ENCODE assay signal across 8 cellular contexts in the genomic region with DNA sequence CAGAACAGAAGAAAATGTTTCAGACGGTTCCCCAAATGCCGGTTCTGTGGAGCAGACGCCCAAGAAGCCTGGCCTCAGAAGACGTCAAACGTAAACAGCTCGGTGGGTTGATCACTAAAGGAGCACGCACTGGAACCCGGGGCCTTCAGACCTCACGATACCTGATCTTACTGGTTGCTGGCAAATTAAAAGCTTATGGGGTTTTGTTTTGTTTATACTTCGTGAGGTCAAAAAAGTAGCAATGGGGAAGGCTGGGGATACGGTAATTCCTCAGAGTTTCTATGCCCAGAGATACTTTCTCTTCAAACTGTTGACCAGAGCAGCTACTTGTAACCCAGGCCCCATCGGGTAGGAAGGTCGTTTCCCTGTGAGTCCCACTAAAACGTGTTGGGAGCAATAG. TPM values are rescaled to one million over a fixed set of nuclear protein-coding genes. Genes with fewer than 3 reads are reported as not detected.
A peak's percentile ranks its signal among the peaks of the same experiment; 100 is the strongest.
DNase-seq lines count a peak whose midpoint lies in the region; ATAC-seq lines count a peak whose summit lies in the region.

No MANE protein-coding gene starts in this region.

- DNase-seq in NCI-H748 (lab: John Stamatoyannopoulos, UW; ENCODE audit: unreplicated experiment) (peak; percentile 32), NCI-H748 treated with DMSO at 0.1 percent for 48 hours (lab: John Stamatoyannopoulos, UW) (no peak), NCI-H345 treated with DMSO at 0.1 percent for 48 hours (lab: John Stamatoyannopoulos, UW; ENCODE audit: unreplicated experiment) (peak; percentile 12), caudate nucleus (lab: John Stamatoyannopoulos, UW) (no peak), UCSD-AML1 (lab: John Stamatoyannopoulos, UW; ENCODE audit: unreplicated experiment) (no peak)
- DNase-seq in activated CD8-positive, alpha-beta memory T cell treated with anti-CD3 and anti-CD28 coated beads, Interleukin-2, amount 50 U/mL, for 4 hours: no peak

- H3K4me1 ChIP-seq in mononuclear cell (ENCODE audit: insufficient read depth, low read length): peaks cover 55% of the 10 kb centered on the region

- H3K27me3 ChIP-seq in mononuclear cell (ENCODE audit: insufficient read depth, low read length): no peaks in the 10 kb centered on the region

- H3K27ac ChIP-seq in caudate nucleus (ENCODE audit: low read depth, low read length): peak overlapping the region; percentile 99

- no peak for ATAC-seq in HG02884 (IDR thresholded peaks at IDR 0.05; ENCODE audit: unreplicated experiment)

- no peaks in the 10 kb centered on the region for H3K9me3 ChIP-seq in mononuclear cell (ENCODE audit: low read depth, low read length)

- H3K4me3 ChIP-seq in mononuclear cell (ENCODE audit: low read length): peak overlapping the region; percentile 99

RNA-seq across cellular contexts. Expression of a gene that starts 1.7 kb away (rescaled TPM):
- 268 TPM for total RNA-seq in mononuclear cell

RNA-seq across cellular contexts. Expression of a gene that starts 22.9 kb away (rescaled TPM):
- total RNA-seq in mononuclear cell: 0.73 TPM

Comparison
In these comparisons a context has a peak if more than half of its experiments do, and no peak if none do; other contexts are left out.
1. DNase-seq: peak in NCI-H748 (single experiment) and NCI-H345 treated with DMSO at 0.1 percent for 48 hours (single experiment); none in NCI-H748 treated with DMSO at 0.1 percent for 48 hours (single experiment), caudate nucleus (0 of 61), UCSD-AML1 (single experiment) and activated CD8-positive, alpha-beta memory T cell treated with anti-CD3 and anti-CD28 coated beads, Interleukin-2, amount 50 U/mL, for 4 hours (single experiment).